Comparison of ENCODE assay signal across 8 cellular contexts in the genomic region with DNA sequence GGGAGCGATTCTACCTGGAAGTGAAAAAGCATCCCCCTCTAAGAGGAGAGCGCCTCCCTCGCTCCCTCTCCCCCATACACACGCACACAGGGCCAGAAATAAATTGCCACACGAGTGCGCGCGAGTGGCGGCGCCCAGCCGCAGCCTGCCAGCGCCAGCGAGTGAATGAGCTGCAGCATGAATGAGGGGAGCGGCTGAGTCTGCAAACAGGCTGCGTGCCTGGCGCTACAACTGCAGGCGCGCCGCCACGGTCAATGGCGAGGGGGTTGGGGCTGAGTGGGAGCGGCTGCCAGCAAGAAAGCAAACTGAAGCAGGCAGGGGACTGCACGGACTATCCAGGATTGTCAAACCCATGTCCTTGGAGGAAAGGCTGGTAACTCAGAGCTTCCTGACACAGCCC. TPM values are rescaled to one million over a fixed set of nuclear protein-coding genes. Genes with fewer than 3 reads are reported as not detected.
DNase-seq lines count a peak whose midpoint lies in the region; ATAC-seq, FAIRE-seq and TF ChIP-seq lines count a peak whose summit lies in the region.

No MANE protein-coding gene starts in this region.

- RAD21 ChIA-PET in GM12878 (lab: Charles Lee; ENCODE audit: unreplicated experiment) = no interaction called here

- no peak for TF ChIP-seq RAD21 in GM12878 (IDR thresholded peaks at IDR 0.05; ENCODE audit: insufficient read depth, low read depth, low read length)

- no peak for FAIRE-seq in GM12878 (lab: Jason Lieb, UNC)

- POLR2A ChIA-PET in GM12878 (lab: Charles Lee) = no interaction called here

- H3K9ac ChIP-seq in GM12878 (ENCODE audit: control insufficient read depth, insufficient read depth, low read length) = no peak overlapping the region

- WGBS in GM12878 (ENCODE audit: insufficient coverage, insufficient replicate concordance, low lambda C conversion rate, missing lambda C conversion rate) = 27% methylated on average over 21 of the region's 23 CpGs

- BruUV-seq in GM12878 (replicated peaks; lab: Mats Ljungman, UMichigan) = no TSS peak

- in situ Hi-C loops in GM12878 (cut with MboI) = no loop called here

- no peak for TF ChIP-seq EP300 in GM12878 (IDR thresholded peaks at IDR 0.05; ENCODE audit: borderline replicate concordance in 1 of 2, control insufficient read depth in 1 of 2, low read depth in 2 of 2, low read length in 2 of 2)

- DNase-seq in AG08396 (ENCODE audit: low spot score) = peak; percentile 69
- peak; percentile 50 for DNase-seq in NCI-H1105 (lab: John Stamatoyannopoulos, UW)
- DNase-seq in GM12878 (ENCODE audit: low read depth, low spot score) = no peak
- DNase-seq in iPS-NIHi7 (ENCODE audit: extremely low spot score) = peak; percentile 66
- peak; percentile 74 for DNase-seq in superior temporal gyrus (ENCODE audit: extremely low spot score)
- no peak for DNase-seq in stimulated activated CD4-positive, alpha-beta T cell treated with anti-CD3 and anti-CD28 coated beads, Interleukin-1b, Interleukin-23, amount 100 ng/mL, for 48 hours

- intact Hi-C loops in GM12878 (cut with micrococcal nuclease; ENCODE audit: unreplicated experiment) = no loop called here

- no peak overlapping the region for H2AFZ ChIP-seq in GM12878 (ENCODE audit: control insufficient read depth, low read depth, low read length)

- H3K4me3 ChIP-seq in GM12878 = no peak overlapping the region

- H3K27me3 ChIP-seq in GM12878 (replicated peaks in 1 of 2; ENCODE audit: control insufficient read depth in 2 of 2, insufficient read depth in 2 of 2, low read length in 1 of 2) = peaks cover 8 to 12% of the 10 kb centered on the region in 2 experiments

- H3K4me1 ChIP-seq in GM12878 (ENCODE audit: control insufficient read depth, insufficient read depth, low read length) = no peaks in the 10 kb centered on the region

- no peaks in the 10 kb centered on the region; the same call in 2 of the 3 replicates for H3K9me3 ChIP-seq in GM12878 (replicated peaks; ENCODE audit: control insufficient read depth, insufficient read depth, low read length)

- TF ChIP-seq CTCF in GM12878 (IDR thresholded peaks at IDR 0.05 in 2 of 3, conservative IDR thresholded peaks at IDR 0.05 in 1 of 3; ENCODE audit: control insufficient read depth in 2 of 3, extremely low read depth in 1 of 3, insufficient read depth in 1 of 3, low read depth in 3 of 3, low read length in 3 of 3) = no peak

- H3K4me2 ChIP-seq in GM12878 (ENCODE audit: control insufficient read depth, insufficient read depth) = no peak overlapping the region

- no peak for TF ChIP-seq POLR2A in GM12878 (IDR thresholded peaks at IDR 0.05; ENCODE audit: low read depth, low read length)

- no peaks in the 10 kb centered on the region for H3K36me3 ChIP-seq in GM12878 (ENCODE audit: control insufficient read depth in 2 of 2, insufficient read depth in 2 of 2, low read length in 1 of 2)

- no peak overlapping the region for H3K27ac ChIP-seq in GM12878 (ENCODE audit: control insufficient read depth, insufficient read depth)

- ATAC-seq in GM12878 = peak; percentile 22; the same call in 2 of the 3 replicates
- ATAC-seq in HG02571 (IDR thresholded peaks at IDR 0.05; ENCODE audit: unreplicated experiment) = no peak
- ATAC-seq in HG02970 (IDR thresholded peaks at IDR 0.05; ENCODE audit: low FRiP score, unreplicated experiment) = no peak

- CTCF ChIA-PET in GM12878 (lab: Yijun Ruan, JAX) = interaction anchor here (1.0 to 24.2 kb wide), 5 partner anchors 10 to 112 kb away, joined by 3 to 307 read pairs (median 8); no protein-coding TSS in a partner anchor

- H3K79me2 ChIP-seq in GM12878 (ENCODE audit: control insufficient read depth, insufficient read depth, low read length) = no peaks in the 10 kb centered on the region

- SMC1A ChIA-PET in GM12878 (lab: Charles Lee; ENCODE audit: uncharacterized antibody, unreplicated experiment) = interaction anchor here (1.9 kb wide), 1 partner anchor 26 kb away, joined by 4 read pairs; no protein-coding TSS in a partner anchor

- no peaks in the 10 kb centered on the region for H4K20me1 ChIP-seq in GM12878 (ENCODE audit: control insufficient read depth, insufficient read depth)

TF ChIP-seq in GM12878, 131 proteins besides CTCF, POLR2A, EP300 and RAD21:
- TF ChIP-seq, protein P1, sequence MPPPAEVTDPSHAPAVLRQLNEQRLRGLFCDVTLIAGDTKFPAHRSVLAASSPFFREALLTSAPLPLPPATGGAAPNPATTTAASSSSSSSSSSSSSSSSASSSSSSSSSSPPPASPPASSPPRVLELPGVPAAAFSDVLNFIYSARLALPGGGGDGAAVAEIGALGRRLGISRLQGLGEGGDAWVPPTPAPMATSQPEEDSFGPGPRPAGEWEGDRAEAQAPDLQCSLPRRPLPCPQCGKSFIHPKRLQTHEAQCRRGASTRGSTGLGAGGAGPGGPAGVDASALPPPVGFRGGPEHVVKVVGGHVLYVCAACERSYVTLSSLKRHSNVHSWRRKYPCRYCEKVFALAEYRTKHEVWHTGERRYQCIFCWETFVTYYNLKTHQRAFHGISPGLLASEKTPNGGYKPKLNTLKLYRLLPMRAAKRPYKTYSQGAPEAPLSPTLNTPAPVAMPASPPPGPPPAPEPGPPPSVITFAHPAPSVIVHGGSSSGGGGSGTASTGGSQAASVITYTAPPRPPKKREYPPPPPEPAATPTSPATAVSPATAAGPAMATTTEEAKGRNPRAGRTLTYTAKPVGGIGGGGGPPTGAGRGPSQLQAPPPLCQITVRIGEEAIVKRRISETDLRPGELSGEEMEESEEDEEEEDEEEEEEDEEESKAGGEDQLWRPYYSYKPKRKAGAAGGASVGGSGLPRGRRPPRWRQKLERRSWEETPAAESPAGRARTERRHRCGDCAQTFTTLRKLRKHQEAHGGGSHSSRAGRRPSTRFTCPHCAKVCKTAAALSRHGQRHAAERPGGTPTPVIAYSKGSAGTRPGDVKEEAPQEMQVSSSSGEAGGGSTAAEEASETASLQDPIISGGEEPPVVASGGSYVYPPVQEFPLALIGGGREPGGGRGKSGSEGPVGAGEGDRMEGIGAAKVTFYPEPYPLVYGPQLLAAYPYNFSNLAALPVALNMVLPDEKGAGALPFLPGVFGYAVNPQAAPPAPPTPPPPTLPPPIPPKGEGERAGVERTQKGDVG (CRISPR knock-in tag; IDR thresholded peaks at IDR 0.05) = no peak
- TF ChIP-seq ZNF207 (IDR thresholded peaks at IDR 0.05; ENCODE audit: borderline replicate concordance) = no peak
- no peak for TF ChIP-seq TCF12 (IDR thresholded peaks at IDR 0.05; ENCODE audit: low read depth, low read length)
- TF ChIP-seq SMARCA5 (IDR thresholded peaks at IDR 0.05) = no peak
- TF ChIP-seq EZH2 (IDR thresholded peaks at IDR 0.05; ENCODE audit: borderline replicate concordance, control insufficient read depth, low read depth, low read length) = no peak
- no peak for TF ChIP-seq ZZZ3 (IDR thresholded peaks at IDR 0.05; ENCODE audit: control insufficient read depth, insufficient read length, low read depth)

RNA-seq across cellular contexts. Expression of gene CAMK1G, which starts 2.2 kb away (rescaled TPM):
- total RNA-seq in GM12878 (2013; cell fraction: nucleolus; rRNA removed) = 0.15 TPM in 1 of 2 replicates, not detected in the other
- total RNA-seq in GM12878 (2014; rRNA removed) (not detected in 2 replicates), GM12878 (2014; rRNA removed; fragmentation: Illumina TruSeq; extraction: Trizol) (not detected in 2 replicates), GM12878 (2021) (not detected in 2 replicates)
- polyA plus RNA-seq in GM12878 (2011; ENCODE audit: low read depth) = not detected
- polyA plus RNA-seq in GM12878 (2011; rRNA removed) (0.12 and 0.20 TPM in 2 replicates), GM12878 (2014; fragmentation: Illumina TruSeq; extraction: Trizol) (not detected in 2 replicates), GM12878 (2014; fragmentation: Nextera tagmentation; extraction: Ambion mirVana) (not detected), GM12878 (2014; rRNA removed) (0.18 TPM in 1 of 2 replicates, not detected in the other), GM12878 (2016; fragmentation: Nextera tagmentation; extraction: Ambion mirVana) (not detected)
- polyA plus RNA-seq in GM12878 (2011; cell fraction: cytosol; rRNA removed) = 0.62 and 0.97 TPM in 2 replicates
- 0.07 and 0.42 TPM in 2 replicates for polyA plus RNA-seq in GM12878 (2011; cell fraction: nucleus; rRNA removed)
- polyA plus RNA-seq in GM12878 (2012) = 0.29 TPM in 1 of 2 replicates, not detected in the other
- polyA minus RNA-seq in GM12878 (2011; rRNA and poly(A)+ RNA removed) = 0.15 and 0.77 TPM in 2 replicates
- 0.31 TPM in 1 of 2 replicates, not detected in the other for polyA minus RNA-seq in GM12878 (2011; cell fraction: cytosol; rRNA and poly(A)+ RNA removed)
- 0.12 and 0.48 TPM in 2 replicates for polyA minus RNA-seq in GM12878 (2011; cell fraction: nucleus; rRNA and poly(A)+ RNA removed)

Comparison
In these comparisons a context has a peak if more than half of its experiments do, and no peak if none do; other contexts are left out.
1. DNase-seq: peak in AG08396 (single experiment), NCI-H1105 (single experiment), iPS-NIHi7 (single experiment) and superior temporal gyrus (single experiment); none in GM12878 (single experiment) and stimulated activated CD4-positive, alpha-beta T cell treated with anti-CD3 and anti-CD28 coated beads, Interleukin-1b, Interleukin-23, amount 100 ng/mL, for 48 hours (single experiment).